16 cellular contexts compared by ENCODE assay signal in the genomic region with DNA sequence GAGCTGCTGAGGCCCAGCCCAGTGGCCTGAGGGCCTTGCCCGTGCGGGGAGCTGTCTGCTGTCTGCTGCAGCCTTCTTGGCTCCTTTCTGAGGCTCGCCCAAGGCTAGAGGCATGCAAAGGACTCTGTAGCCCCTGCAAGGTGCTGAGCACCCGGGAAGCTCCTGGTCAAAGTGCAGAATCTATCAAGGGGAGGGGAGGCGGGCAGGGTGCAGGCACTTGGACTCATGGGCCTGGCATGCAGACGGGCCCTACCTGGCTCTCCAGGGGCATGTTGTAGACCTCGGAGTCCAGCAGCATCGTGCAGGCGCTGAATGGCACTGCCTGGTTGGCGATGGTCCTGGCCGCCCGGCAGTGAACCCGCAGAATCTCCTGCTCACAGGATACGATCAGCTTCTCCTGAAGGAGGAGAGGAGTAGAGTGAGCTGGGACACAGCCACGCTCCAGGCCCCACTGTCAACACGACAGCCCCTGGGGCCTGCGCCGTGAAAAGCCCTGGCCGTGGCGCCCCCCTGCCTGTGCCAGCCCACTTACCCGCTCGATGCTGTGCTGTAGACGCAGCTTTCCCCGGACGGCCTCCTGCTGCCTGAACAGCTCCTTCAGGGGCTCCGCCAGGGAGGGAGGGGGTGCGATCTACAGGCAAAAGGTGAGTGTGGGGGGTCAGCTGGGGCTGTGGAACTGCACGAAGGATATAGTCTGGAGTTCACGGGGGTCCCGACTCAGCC.
"Had no signal": no experiment of that assay in that cellular context is flagged by ENCODE, and none has a peak within 500 bp of the region (broad histone marks: within the 10 kb centered on the region; RNA-seq: fewer than 3 reads in every experiment).

No MANE protein-coding gene starts in this region.

- H3K9me3 ChIP-seq: ascending aorta, gastrocnemius medialis, ovary, sigmoid colon, thoracic aorta had no signal

- H3K4me3 Mint-ChIP-seq: neural progenitor cell had no signal

- H3K36me3 ChIP-seq: neural progenitor cell, ovary had no signal

- H3K9me3 Mint-ChIP-seq: activated T-helper 2 cell treated with anti-CD3 and anti-CD28 coated beads, Interferon-gamma antibody, Interleukin-2, Interleukin-4, amounts not matched to agents 10 μg/mL and 5 μg/mL and 100 μg/mL, durations not matched to agents 14 hours and 24 hours and 36 hours; neural progenitor cell had no signal

- H3K4me3 ChIP-seq: ascending aorta, gastrocnemius medialis, neural progenitor cell, ovary, sigmoid colon, thoracic aorta had no signal

- DNase-seq: activated CD4-positive, alpha-beta T cell treated with anti-CD3 and anti-CD28 coated beads for 1 hour; activated CD4-positive, alpha-beta T cell treated with anti-CD3 and anti-CD28 coated beads, Interleukin-2, amount 50 U/mL, for 4 hours; activated T-cell treated with anti-CD3 and anti-CD28 coated beads for 4 hours; erythroblast; gastrocnemius medialis; left colon; midbrain; sigmoid colon; stimulated activated CD4-positive, alpha-beta T cell treated with anti-CD3 and anti-CD28 coated beads, Interleukin-1b, Interleukin-23, amount 100 ng/mL, for 48 hours; T-helper 1 cell; T1000 had no signal

- H3K27me3 ChIP-seq: ascending aorta, gastrocnemius medialis, neural progenitor cell, ovary, sigmoid colon had no signal

- ATAC-seq: gastrocnemius medialis, left colon had no signal

- H3K27ac ChIP-seq: ascending aorta, gastrocnemius medialis, neural progenitor cell, ovary, sigmoid colon, thoracic aorta had no signal

- H3K27ac Mint-ChIP-seq: activated T-helper 2 cell treated with anti-CD3 and anti-CD28 coated beads, Interferon-gamma antibody, Interleukin-2, Interleukin-4, amounts not matched to agents 10 μg/mL and 5 μg/mL and 100 μg/mL, durations not matched to agents 14 hours and 24 hours and 36 hours; neural progenitor cell had no signal

- H3K4me1 ChIP-seq: ascending aorta, gastrocnemius medialis, neural progenitor cell, sigmoid colon had no signal
